In the genomic region with DNA sequence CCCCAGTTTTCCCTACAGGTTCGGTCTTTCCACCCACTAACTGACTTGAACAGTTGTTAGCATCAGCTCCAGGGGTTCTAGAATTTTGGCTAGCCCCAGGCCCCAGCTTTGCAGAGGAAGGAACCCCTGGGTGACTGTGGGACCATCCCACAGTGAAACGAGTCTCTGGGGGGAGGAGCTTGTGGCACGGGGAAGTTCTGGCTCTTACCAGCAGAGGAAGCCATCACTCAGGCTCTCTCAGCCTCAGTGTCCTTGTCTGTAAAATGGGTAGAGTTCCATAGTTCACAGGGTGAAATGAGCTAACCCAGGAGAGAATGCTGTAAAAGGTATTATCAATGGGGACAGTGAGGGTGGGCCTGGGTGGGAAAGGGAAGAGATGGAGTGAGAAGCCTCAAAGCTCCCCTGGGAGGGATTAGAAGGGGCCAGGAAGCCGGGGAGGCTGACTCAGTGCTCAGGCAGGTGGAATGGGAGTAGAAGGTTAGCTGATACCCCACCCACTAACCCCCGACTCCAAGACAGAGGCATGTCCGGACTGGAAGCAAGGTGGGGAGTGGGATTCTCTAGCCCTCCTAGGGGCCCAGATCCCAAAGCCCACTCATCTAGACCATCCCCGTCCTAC, we compare ENCODE assay signal across 9 cellular contexts. TPM values are rescaled to one million over a fixed set of nuclear protein-coding genes. Genes with fewer than 3 reads are reported as not detected.
DNase-seq lines count a peak whose midpoint lies in the region; ATAC-seq and TF ChIP-seq lines count a peak whose summit lies in the region.
"Had no signal": no experiment of that assay in that cellular context is flagged by ENCODE, and none has a peak within 500 bp of the region (broad histone marks: within the 10 kb centered on the region; RNA-seq: fewer than 3 reads in every experiment).

No MANE protein-coding gene starts in this region.

- no peak overlapping the region for H3K27ac Mint-ChIP-seq in natural killer cell
- no peak overlapping the region for H3K27ac Mint-ChIP-seq in stimulated activated effector memory CD8-positive, alpha-beta T cell treated with anti-CD3 and anti-CD28 coated beads, Interleukin-12 subunit alpha, Interleukin-12 subunit beta, amount 100 ng/mL, for 72 hours

- H3K36me3 ChIP-seq in HUES64 (ENCODE audit: insufficient read depth, low read length), result no peaks in the 10 kb centered on the region
- H3K36me3 ChIP-seq in mucosa of rectum (ENCODE audit: control insufficient read depth in 2 of 2, insufficient read depth in 2 of 2, low read length in 2 of 2), result no peaks in the 10 kb centered on the region

- peaks cover 0 to 4% of the 10 kb centered on the region in 2 donors for H3K4me1 Mint-ChIP-seq in natural killer cell
- H3K4me1 Mint-ChIP-seq in stimulated activated effector memory CD8-positive, alpha-beta T cell treated with anti-CD3 and anti-CD28 coated beads, Interleukin-12 subunit alpha, Interleukin-12 subunit beta, amount 100 ng/mL, for 72 hours, result no peaks in the 10 kb centered on the region

- H3K4me3 ChIP-seq in HUES64 (ENCODE audit: low read length) (peak overlapping the region; percentile 32), cardiac fibroblast (replicated peaks in 1 of 2; ENCODE audit: low read depth in 2 of 2, low read length in 2 of 2) (peak overlapping the region in 1 of 2 donors; percentile 24), mucosa of rectum (ENCODE audit: low read length in 2 of 2) (no peak overlapping the region)

- H3K27me3 Mint-ChIP-seq in natural killer cell (ENCODE audit: low read depth in 2 of 2), result no peaks in the 10 kb centered on the region

- TF ChIP-seq CTCF in cardiac fibroblast (IDR thresholded peaks at IDR 0.05; ENCODE audit: low read depth, low read length) (peak; percentile 47), natural killer cell (IDR thresholded peaks at IDR 0.05) (no peak)

- no peaks in the 10 kb centered on the region for H3K36me3 Mint-ChIP-seq in natural killer cell
- no peaks in the 10 kb centered on the region for H3K36me3 Mint-ChIP-seq in stimulated activated effector memory CD8-positive, alpha-beta T cell treated with anti-CD3 and anti-CD28 coated beads, Interleukin-12 subunit alpha, Interleukin-12 subunit beta, amount 100 ng/mL, for 72 hours

- H3K9ac ChIP-seq in HUES64 (ENCODE audit: low read depth, low read length) (peak overlapping the region; percentile 67), mucosa of rectum (ENCODE audit: low read depth in 1 of 2, low read length in 2 of 2) (no peak overlapping the region)

- DNase-seq in ACHN (peak; percentile 62), cardiac fibroblast (ENCODE audit: low read depth in 2 of 2) (peak; percentile 58 to 81), natural killer cell (no peak), hypothalamus (lab: John Stamatoyannopoulos, UW) (no peak), GM19240 (ENCODE audit: insufficient read length, low spot score) (no peak)
- no peak for DNase-seq in stimulated activated effector memory CD8-positive, alpha-beta T cell treated with anti-CD3 and anti-CD28 coated beads, Interleukin-12 subunit alpha, Interleukin-12 subunit beta, amount 100 ng/mL, for 72 hours (ENCODE audit: low spot score in 2 of 2)
- DNase-seq: DND-41 had no signal

- in situ Hi-C loops in ACHN (cut with HindIII; ENCODE audit: low pct_ligation_motif_present, low pct_unique_long_range_greater_than_20kb, low sequenced_read_pairs), result no loop called here

- no peaks in the 10 kb centered on the region for H3K9me3 Mint-ChIP-seq in natural killer cell
- no peaks in the 10 kb centered on the region for H3K9me3 Mint-ChIP-seq in stimulated activated effector memory CD8-positive, alpha-beta T cell treated with anti-CD3 and anti-CD28 coated beads, Interleukin-12 subunit alpha, Interleukin-12 subunit beta, amount 100 ng/mL, for 72 hours

- no peak overlapping the region for H3K4me3 Mint-ChIP-seq in natural killer cell
- no peak overlapping the region for H3K4me3 Mint-ChIP-seq in stimulated activated effector memory CD8-positive, alpha-beta T cell treated with anti-CD3 and anti-CD28 coated beads, Interleukin-12 subunit alpha, Interleukin-12 subunit beta, amount 100 ng/mL, for 72 hours

- H3K9me3 ChIP-seq in HUES64 (ENCODE audit: insufficient read depth, low read depth, low read length), result no peaks in the 10 kb centered on the region
- H3K9me3 ChIP-seq in mucosa of rectum (ENCODE audit: control insufficient read depth in 2 of 2, low read length in 2 of 2), result no peaks in the 10 kb centered on the region

- WGBS in HUES64, result 17% methylated on average over 7 of the region's 7 CpGs

- intact Hi-C loops in natural killer cell (cut with micrococcal nuclease), result no loop called here

- H3K27ac ChIP-seq in HUES64 (ENCODE audit: low read depth, low read length) (peak overlapping the region; percentile 94), mucosa of rectum (ENCODE audit: low read depth in 2 of 2, low read length in 2 of 2) (peak overlapping the region; percentile 44 to 61)

- H3K4me1 ChIP-seq in HUES64 (ENCODE audit: insufficient read depth, low read length) (peaks cover 35% of the 10 kb centered on the region), mucosa of rectum (ENCODE audit: control insufficient read depth in 2 of 2, insufficient read depth in 2 of 2, low read length in 2 of 2) (peaks cover 4 to 5% of the 10 kb centered on the region in 2 donors)

- H3K27me3 ChIP-seq in HUES64 (ENCODE audit: insufficient read depth, low read length) (no peaks in the 10 kb centered on the region), mucosa of rectum (ENCODE audit: control insufficient read depth in 2 of 2, insufficient read depth in 2 of 2, low read length in 2 of 2) (no peaks in the 10 kb centered on the region)

- ATAC-seq in natural killer cell, result no peak
- no peak for ATAC-seq in stimulated activated effector memory CD8-positive, alpha-beta T cell treated with anti-CD3 and anti-CD28 coated beads, Interleukin-12 subunit alpha, Interleukin-12 subunit beta, amount 100 ng/mL, for 72 hours

RNA-seq across cellular contexts. Expression of a gene that starts 30.9 kb away (rescaled TPM):
- 16.1 TPM for polyA plus RNA-seq in HUES64 (2013, experiment 1 of 2)
- polyA plus RNA-seq in HUES64 (2013, experiment 2 of 2), result 20.4 TPM
- total RNA-seq in natural killer cell, result 1 to 10 TPM; 2.5 to 9.6 (median 4.4) TPM

Comparison
In these comparisons a context has a peak if more than half of its experiments do, and no peak if none do; other contexts are left out.
1. DNase-seq: peak in ACHN (single experiment) and cardiac fibroblast (2 of 2); none in natural killer cell (single experiment), stimulated activated effector memory CD8-positive, alpha-beta T cell treated with anti-CD3 and anti-CD28 coated beads, Interleukin-12 subunit alpha, Interleukin-12 subunit beta, amount 100 ng/mL, for 72 hours (0 of 2), hypothalamus (0 of 51) and GM19240 (single experiment).